12 cellular contexts compared by ENCODE assay signal in the genomic region with DNA sequence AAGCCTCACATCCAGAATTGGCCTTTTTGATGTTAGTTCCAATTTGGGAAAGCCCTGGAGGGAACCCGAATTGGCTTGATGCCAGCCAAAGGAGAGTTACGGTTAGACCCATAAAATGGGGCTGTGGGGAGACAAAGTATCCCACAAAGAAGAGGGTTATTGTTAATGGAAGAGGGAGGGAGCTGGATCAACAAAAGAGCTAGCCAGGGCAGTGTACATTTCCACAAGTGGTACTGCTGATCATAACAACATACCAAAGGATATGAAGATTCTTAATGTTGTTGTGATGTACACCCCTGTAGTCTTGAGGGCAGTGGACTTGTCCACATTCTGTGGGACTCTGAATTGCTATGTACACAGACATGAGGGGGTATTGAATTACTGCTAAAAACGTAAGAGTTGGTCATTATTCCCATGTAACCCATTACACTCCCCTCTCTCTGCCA. TPM values are rescaled to one million over a fixed set of nuclear protein-coding genes. Genes with fewer than 3 reads are reported as not detected.
DNase-seq lines count a peak whose midpoint lies in the region; ATAC-seq and TF ChIP-seq lines count a peak whose summit lies in the region.
"Had no signal": no experiment of that assay in that cellular context is flagged by ENCODE, and none has a peak within 500 bp of the region (broad histone marks: within the 10 kb centered on the region; RNA-seq: fewer than 3 reads in every experiment).

No MANE protein-coding gene starts in this region.

- H3K4me1 ChIP-seq in hepatocyte (ENCODE audit: insufficient read depth), result peaks cover 32% of the 10 kb centered on the region
- peaks cover 21 to 54% (median 39%) of the 10 kb centered on the region in 4 donors for H3K4me1 ChIP-seq in stomach
- H3K4me1 ChIP-seq in psoas muscle, result no peaks in the 10 kb centered on the region

- H3K9me2 ChIP-seq in hepatocyte (replicated peaks; ENCODE audit: insufficient read depth), result no peaks in the 10 kb centered on the region

- H3K36me3 ChIP-seq in hepatocyte (replicated peaks; ENCODE audit: insufficient read depth, low read depth) (no peaks in the 10 kb centered on the region), stomach (no peaks in the 10 kb centered on the region), psoas muscle (ENCODE audit: insufficient read depth in 1 of 2, low read depth in 1 of 2) (no peaks in the 10 kb centered on the region)

- no peaks in the 10 kb centered on the region for H3K9me3 Mint-ChIP-seq in stimulated activated effector memory CD8-positive, alpha-beta T cell treated with anti-CD3 and anti-CD28 coated beads, Interleukin-12 subunit alpha, Interleukin-12 subunit beta, amount 100 ng/mL, for 72 hours

- no peak for TF ChIP-seq CTCF in hepatocyte (IDR thresholded peaks at IDR 0.05; ENCODE audit: poor library complexity)
- TF ChIP-seq CTCF in stomach (IDR thresholded peaks at IDR 0.05), result no peak
- no peak for TF ChIP-seq CTCF in psoas muscle (IDR thresholded peaks at IDR 0.05)

- 59% methylated on average over 3 of the region's 3 CpGs for WGBS in hepatocyte (ENCODE audit: low lambda C conversion rate, missing lambda C conversion rate)
- WGBS in stomach, 5 donors, result 47 to 54% (median 48%) methylated on average over 3 of the region's 3 CpGs
- WGBS in psoas muscle, 3 donors, result 38 to 42% (median 39%) methylated on average over 3 of the region's 3 CpGs

- no peak overlapping the region for H3K4me3 Mint-ChIP-seq in stimulated activated effector memory CD8-positive, alpha-beta T cell treated with anti-CD3 and anti-CD28 coated beads, Interleukin-12 subunit alpha, Interleukin-12 subunit beta, amount 100 ng/mL, for 72 hours

- peak overlapping the region; percentile 12 for H3K4me2 ChIP-seq in hepatocyte

- H3K79me2 ChIP-seq in hepatocyte, result peaks cover 90% of the 10 kb centered on the region

- no peak overlapping the region for H2AFZ ChIP-seq in hepatocyte

- no peak for ATAC-seq in stimulated activated effector memory CD8-positive, alpha-beta T cell treated with anti-CD3 and anti-CD28 coated beads, Interleukin-12 subunit alpha, Interleukin-12 subunit beta, amount 100 ng/mL, for 72 hours
- ATAC-seq in psoas muscle, result no peak
- ATAC-seq: right cardiac atrium had no signal

- no peak for TF ChIP-seq POLR2A in stomach (IDR thresholded peaks at IDR 0.05)

- peaks cover 15% of the 10 kb centered on the region for H3K4me1 Mint-ChIP-seq in stimulated activated effector memory CD8-positive, alpha-beta T cell treated with anti-CD3 and anti-CD28 coated beads, Interleukin-12 subunit alpha, Interleukin-12 subunit beta, amount 100 ng/mL, for 72 hours

- no peak overlapping the region for H3K27ac Mint-ChIP-seq in stimulated activated effector memory CD8-positive, alpha-beta T cell treated with anti-CD3 and anti-CD28 coated beads, Interleukin-12 subunit alpha, Interleukin-12 subunit beta, amount 100 ng/mL, for 72 hours

- H3K36me3 Mint-ChIP-seq in stimulated activated effector memory CD8-positive, alpha-beta T cell treated with anti-CD3 and anti-CD28 coated beads, Interleukin-12 subunit alpha, Interleukin-12 subunit beta, amount 100 ng/mL, for 72 hours, result no peaks in the 10 kb centered on the region

- TF ChIP-seq EP300 in stomach (IDR thresholded peaks at IDR 0.05), result no peak

- peaks cover 31% of the 10 kb centered on the region for H4K20me1 ChIP-seq in hepatocyte (ENCODE audit: insufficient read depth, poor library complexity, severe bottlenecking)

- H3K9me3 ChIP-seq in hepatocyte (ENCODE audit: low read depth) (no peaks in the 10 kb centered on the region), stomach (no peaks in the 10 kb centered on the region), psoas muscle (no peaks in the 10 kb centered on the region)

- H3K27ac ChIP-seq in hepatocyte, result no peak overlapping the region
- H3K27ac ChIP-seq in stomach, result no peak overlapping the region
- no peak overlapping the region for H3K27ac ChIP-seq in psoas muscle

- peak; percentile 85 for DNase-seq in COLO668 (lab: John Stamatoyannopoulos, UW; ENCODE audit: unreplicated experiment)
- peak; percentile 98 for DNase-seq in NCI-H1105 treated with DMSO at 0.1 percent for 48 hours (lab: John Stamatoyannopoulos, UW)
- DNase-seq in RPMI7951 (ENCODE audit: low read depth), result peak; percentile 77
- no peak for DNase-seq in hepatocyte (ENCODE audit: low spot score)
- no peak for DNase-seq in stomach
- DNase-seq in NCI-H1694 treated with DMSO at 0.1 percent for 48 hours (lab: John Stamatoyannopoulos, UW), result no peak
- no peak for DNase-seq in stimulated activated effector memory CD8-positive, alpha-beta T cell treated with anti-CD3 and anti-CD28 coated beads, Interleukin-12 subunit alpha, Interleukin-12 subunit beta, amount 100 ng/mL, for 72 hours (ENCODE audit: low spot score in 2 of 2)
- no peak for DNase-seq in psoas muscle
- DNase-seq: activated CD4-positive, alpha-beta T cell treated with anti-CD3 and anti-CD28 coated beads for 1 hour; H7; right cardiac atrium; SIG-M5 had no signal

- intact Hi-C loops in stomach (cut with DNase I; ENCODE audit: low total_unique reads), result no loop called here
- intact Hi-C loops in psoas muscle (cut with DNase I), result no loop called here

- no peaks in the 10 kb centered on the region for H3K27me3 ChIP-seq in hepatocyte
- H3K27me3 ChIP-seq in stomach, result peaks cover 0 to 6% (median 0%) of the 10 kb centered on the region in 3 donors
- no peaks in the 10 kb centered on the region for H3K27me3 ChIP-seq in psoas muscle (ENCODE audit: insufficient read depth in 3 of 3, low read length in 2 of 3)

- H3K4me3 ChIP-seq in hepatocyte, result no peak overlapping the region
- H3K4me3 ChIP-seq in stomach, result no peak overlapping the region
- no peak overlapping the region for H3K4me3 ChIP-seq in psoas muscle

RNA-seq across cellular contexts. Expression of a gene that starts 5.1 kb away (rescaled TPM):
- 19.3 and 24.4 TPM in 2 replicates for total RNA-seq in RPMI7951 (2014; rRNA removed; shearing (Covaris generic))
- total RNA-seq in hepatocyte (18.5 and 20.6 TPM in 2 replicates), stomach (10 to 100 TPM; 35.1 to 59.7 (median 43.8) TPM), psoas muscle (1 to 10 TPM; 3.2 to 7.5 (median 4.8) TPM)
- polyA plus RNA-seq in hepatocyte (8.3 and 8.9 TPM in 2 replicates), stomach (10 to 100 TPM in 1 of 3 donors, 1 to 10 TPM in 2; 4.9 to 13.6 (median 5.5) TPM), psoas muscle (1 to 10 TPM; 1.9 to 2.2 (median 2.1) TPM)

Comparison
In these comparisons a context has a peak if more than half of its experiments do, and no peak if none do; other contexts are left out.
1. DNase-seq: peak in COLO668 (single experiment), NCI-H1105 treated with DMSO at 0.1 percent for 48 hours (single experiment) and RPMI7951 (single experiment); none in hepatocyte (single experiment), stomach (single experiment), NCI-H1694 treated with DMSO at 0.1 percent for 48 hours (single experiment), stimulated activated effector memory CD8-positive, alpha-beta T cell treated with anti-CD3 and anti-CD28 coated beads, Interleukin-12 subunit alpha, Interleukin-12 subunit beta, amount 100 ng/mL, for 72 hours (0 of 2) and psoas muscle (0 of 2).